ENCODE assay signal across 20 cellular contexts in genomic region chr9:70588381-70588780, GRCh38.
DNase-seq lines count a peak whose midpoint lies in the region; ATAC-seq and TF ChIP-seq lines count a peak whose summit lies in the region.
"Had no signal": no experiment of that assay in that cellular context is flagged by ENCODE, and none has a peak within 500 bp of the region (broad histone marks: within the 10 kb centered on the region; RNA-seq: fewer than 3 reads in every experiment).

No MANE protein-coding gene starts in this region.

- ATAC-seq in HG02852 (IDR thresholded peaks at IDR 0.05; ENCODE audit: unreplicated experiment) = no peak
- no peak for ATAC-seq in left lobe of liver
- ATAC-seq: right lobe of liver had no signal

- H3K27me3 Mint-ChIP-seq in dendritic cell treated with granulocyte-macrophage colony-stimulating factor and Interleukin-4, amounts not matched to agents 40 ng/mL and 50 ng/mL, for 4 days = no peaks in the 10 kb centered on the region
- no peaks in the 10 kb centered on the region for H3K27me3 Mint-ChIP-seq in neural progenitor cell (ENCODE audit: insufficient read depth, low read depth)

- TF ChIP-seq POLR2A in thyroid gland (IDR thresholded peaks at IDR 0.05) = no peak

- H3K4me3 ChIP-seq in neural progenitor cell (no peak overlapping the region), thyroid gland (replicated peaks in 1 of 3) (no peak overlapping the region)
- H3K4me3 ChIP-seq: right lobe of liver had no signal

- H2AFZ ChIP-seq in neural progenitor cell (replicated peaks) = no peak overlapping the region

- no peaks in the 10 kb centered on the region for H3K4me1 Mint-ChIP-seq in dendritic cell treated with granulocyte-macrophage colony-stimulating factor and Interleukin-4, amounts not matched to agents 40 ng/mL and 50 ng/mL, for 4 days (ENCODE audit: low read depth)
- no peaks in the 10 kb centered on the region for H3K4me1 Mint-ChIP-seq in neural progenitor cell
- H3K4me1 Mint-ChIP-seq: neural crest cell had no signal

- DNase-seq in RWPE1 (ENCODE audit: low spot score) = peak; percentile 19
- DNase-seq in neural progenitor cell (ENCODE audit: low spot score) = no peak
- DNase-seq in thyroid gland = no peak
- no peak for DNase-seq in putamen (ENCODE audit: low spot score)
- DNase-seq in left lobe of liver (ENCODE audit: low spot score) = no peak
- no peak for DNase-seq in NCI-H2196 (lab: John Stamatoyannopoulos, UW; ENCODE audit: unreplicated experiment)
- DNase-seq: activated CD4-positive, alpha-beta T cell treated with anti-CD3 and anti-CD28 coated beads for 1 hour; BE2C; GF-D8; NCI-H2029; NCI-H524; right lobe of liver; SIG-M5; stimulated activated CD4-positive, alpha-beta T cell treated with anti-CD3 and anti-CD28 coated beads, Interleukin-4, amount 100 ng/mL, for 1 hour; substantia nigra; T-helper 9 cell had no signal

- peak overlapping the region; percentile 52 for H3K27ac Mint-ChIP-seq in dendritic cell treated with granulocyte-macrophage colony-stimulating factor and Interleukin-4, amounts not matched to agents 40 ng/mL and 50 ng/mL, for 4 days
- H3K27ac Mint-ChIP-seq in neural progenitor cell = peak overlapping the region; percentile 24
- H3K27ac Mint-ChIP-seq: activated T-helper 2 cell treated with anti-CD3 and anti-CD28 coated beads, Interferon-gamma antibody, Interleukin-2, Interleukin-4, amounts not matched to agents 10 μg/mL and 5 μg/mL and 100 μg/mL, durations not matched to agents 14 hours and 24 hours and 36 hours had no signal

- H4K20me1 ChIP-seq in neural progenitor cell (ENCODE audit: low read depth) = no peaks in the 10 kb centered on the region

- H3K27ac ChIP-seq in RWPE1 = no peak overlapping the region
- no peak overlapping the region for H3K27ac ChIP-seq in neural progenitor cell
- peak overlapping the region; percentile 62 to 73 (median 69) for H3K27ac ChIP-seq in thyroid gland
- H3K27ac ChIP-seq: right lobe of liver had no signal

- H3K36me3 ChIP-seq in neural progenitor cell = no peaks in the 10 kb centered on the region
- H3K36me3 ChIP-seq in thyroid gland = no peaks in the 10 kb centered on the region
- H3K36me3 ChIP-seq: BE2C, right lobe of liver had no signal

- no peak overlapping the region for H3K9ac ChIP-seq in neural progenitor cell

- H3K27me3 ChIP-seq in neural progenitor cell = no peaks in the 10 kb centered on the region
- no peaks in the 10 kb centered on the region for H3K27me3 ChIP-seq in thyroid gland
- H3K27me3 ChIP-seq: BE2C, right lobe of liver had no signal

- H3K79me2 ChIP-seq in neural progenitor cell (ENCODE audit: low read depth) = no peaks in the 10 kb centered on the region

- no peak for TF ChIP-seq CTCF in RWPE1 (conservative IDR thresholded peaks at IDR 0.05; ENCODE audit: low read depth)
- TF ChIP-seq CTCF in neural progenitor cell (IDR thresholded peaks at IDR 0.05) = no peak
- no peak for TF ChIP-seq CTCF in thyroid gland (IDR thresholded peaks at IDR 0.05)

- WGBS in thyroid gland, 2 donors = 86 to 87% methylated on average over 11 of the region's 11 CpGs

- H3K4me3 Mint-ChIP-seq in dendritic cell treated with granulocyte-macrophage colony-stimulating factor and Interleukin-4, amounts not matched to agents 40 ng/mL and 50 ng/mL, for 4 days = no peak overlapping the region
- no peak overlapping the region for H3K4me3 Mint-ChIP-seq in neural progenitor cell
- H3K4me3 Mint-ChIP-seq: neural crest cell had no signal

- H3K4me1 ChIP-seq in neural progenitor cell (no peaks in the 10 kb centered on the region), thyroid gland (peaks cover 7 to 21% of the 10 kb centered on the region in 2 donors)
- H3K4me1 ChIP-seq: BE2C, right lobe of liver had no signal

- no peaks in the 10 kb centered on the region for H3K9me3 ChIP-seq in neural progenitor cell (ENCODE audit: low read depth)
- no peaks in the 10 kb centered on the region for H3K9me3 ChIP-seq in thyroid gland
- H3K9me3 ChIP-seq: BE2C, right lobe of liver had no signal

- H3K4me2 ChIP-seq in neural progenitor cell = no peak overlapping the region

- H3K36me3 Mint-ChIP-seq in dendritic cell treated with granulocyte-macrophage colony-stimulating factor and Interleukin-4, amounts not matched to agents 40 ng/mL and 50 ng/mL, for 4 days (ENCODE audit: low read depth) = no peaks in the 10 kb centered on the region
- H3K36me3 Mint-ChIP-seq in neural progenitor cell = peaks cover 14% of the 10 kb centered on the region

- H3K9me3 Mint-ChIP-seq in dendritic cell treated with granulocyte-macrophage colony-stimulating factor and Interleukin-4, amounts not matched to agents 40 ng/mL and 50 ng/mL, for 4 days = no peaks in the 10 kb centered on the region
- no peaks in the 10 kb centered on the region for H3K9me3 Mint-ChIP-seq in neural progenitor cell
- H3K9me3 Mint-ChIP-seq: activated T-helper 2 cell treated with anti-CD3 and anti-CD28 coated beads, Interferon-gamma antibody, Interleukin-2, Interleukin-4, amounts not matched to agents 10 μg/mL and 5 μg/mL and 100 μg/mL, durations not matched to agents 14 hours and 24 hours and 36 hours; neural crest cell had no signal

- CTCF ChIA-PET in RWPE1 (lab: Yijun Ruan, JAX) = interaction anchor here (0.5 to 0.6 kb wide), 2 partner anchors 175 to 209 kb away, joined by 3 to 4 read pairs; no protein-coding TSS in a partner anchor

- intact Hi-C loops in dendritic cell treated with granulocyte-macrophage colony-stimulating factor and Interleukin-4, amounts not matched to agents 40 ng/mL and 50 ng/mL, for 4 days (cut with micrococcal nuclease) = loop anchor here (5.0 kb wide), 1 partner anchor 46 kb away; no protein-coding TSS in a partner anchor
- intact Hi-C loops in thyroid gland (cut with DNase I) = no loop called here

- H3F3A ChIP-seq in neural progenitor cell (ENCODE audit: low read depth) = no peaks in the 10 kb centered on the region

- POLR2A ChIA-PET in RWPE1 (lab: Yijun Ruan, JAX; ENCODE audit: low non-redundant PET) = interaction anchor here (0.5 kb wide), 1 partner anchor 8 kb away, joined by 3 read pairs; no protein-coding TSS in a partner anchor

Comparison
In these comparisons a context has a peak if more than half of its experiments do, and no peak if none do; other contexts are left out.
1. H3K27ac ChIP-seq: peak in thyroid gland (3 of 3); none in RWPE1 (single experiment) and neural progenitor cell (single experiment).